8 cellular contexts compared by ENCODE assay signal in the genomic region with DNA sequence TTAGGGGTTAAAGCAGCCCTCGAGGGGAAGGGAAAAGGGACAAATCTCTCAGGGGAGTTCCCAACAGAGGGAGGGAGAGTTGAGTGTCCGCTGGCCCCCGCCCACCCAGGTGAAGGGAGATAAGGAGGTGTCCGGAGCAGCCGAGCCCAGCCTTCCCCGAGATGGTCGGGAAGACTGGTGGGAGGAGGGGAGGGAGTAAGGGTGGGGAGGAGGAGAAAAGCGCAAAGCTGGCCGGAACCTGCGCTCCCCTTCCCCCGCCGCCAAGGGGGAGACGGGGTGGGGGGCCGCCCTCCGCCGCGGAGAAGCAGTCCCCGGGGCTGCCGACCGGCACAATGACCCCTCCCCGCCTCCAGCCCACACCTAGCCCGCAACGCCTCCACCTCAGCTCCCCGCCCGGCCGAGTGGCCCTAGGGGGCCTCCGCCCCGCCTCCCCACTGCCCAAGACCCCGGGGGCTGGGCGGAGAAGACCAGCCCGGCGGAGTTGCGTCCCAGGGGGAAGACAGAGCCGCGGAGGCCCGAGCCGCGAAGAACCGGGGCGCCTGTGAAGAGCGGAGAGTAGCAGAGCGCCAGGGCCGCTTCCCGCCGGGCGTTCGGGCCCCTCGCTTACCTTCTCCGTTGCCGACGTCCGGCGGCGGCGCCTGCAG. TPM values are rescaled to one million over a fixed set of nuclear protein-coding genes. Genes with fewer than 3 reads are reported as not detected.
DNase-seq lines count a peak whose midpoint lies in the region; ATAC-seq and TF ChIP-seq lines count a peak whose summit lies in the region.

No MANE protein-coding gene starts in this region.

- CTCF ChIA-PET in naive thymus-derived CD4-positive, alpha-beta T cell (lab: Charles Lee), result interaction anchor here (0.6 to 0.7 kb wide), 2 partner anchors 169 to 175 kb away, joined by 3 to 7 read pairs; partner anchors contain the start of gene INTS4

- H3K4me3 Mint-ChIP-seq in naive thymus-derived CD4-positive, alpha-beta T cell, result peak overlapping the region; percentile 89 to 100 (median 98)

- H3K4me3 ChIP-seq in esophagus muscularis mucosa, result peak overlapping the region; percentile 87 to 100 (median 98)
- peak overlapping the region; percentile 95 for H3K4me3 ChIP-seq in naive thymus-derived CD4-positive, alpha-beta T cell (ENCODE audit: low read length)
- peak overlapping the region; percentile 94 to 99 (median 96) for H3K4me3 ChIP-seq in subcutaneous abdominal adipose tissue (ENCODE audit: low read depth in 1 of 5, low read length in 5 of 5)

- peak overlapping the region; percentile 93 to 99 (median 95) for H3K27ac Mint-ChIP-seq in naive thymus-derived CD4-positive, alpha-beta T cell

- H3K4me1 ChIP-seq in esophagus muscularis mucosa (peaks cover 57 to 68% (median 67%) of the 10 kb centered on the region in 4 donors), subcutaneous abdominal adipose tissue (ENCODE audit: control insufficient read depth in 5 of 5, insufficient read depth in 5 of 5, low read length in 5 of 5) (peaks cover 3 to 44% (median 34%) of the 10 kb centered on the region in 5 donors)
- H3K4me1 ChIP-seq in naive thymus-derived CD4-positive, alpha-beta T cell (ENCODE audit: control insufficient read depth in 2 of 2, insufficient read depth in 2 of 2, low read length in 2 of 2), result peaks cover 28 to 30% of the 10 kb centered on the region in 2 donors

- peaks cover 0 to under 1% (median 0%) of the 10 kb centered on the region in 11 donors for H3K9me3 Mint-ChIP-seq in naive thymus-derived CD4-positive, alpha-beta T cell

- H3K9me3 ChIP-seq in esophagus muscularis mucosa, result no peaks in the 10 kb centered on the region
- H3K9me3 ChIP-seq in naive thymus-derived CD4-positive, alpha-beta T cell (ENCODE audit: control insufficient read depth in 2 of 3, low read length in 3 of 3), result no peaks in the 10 kb centered on the region
- peaks cover 0 to under 1% (median 0%) of the 10 kb centered on the region in 5 donors for H3K9me3 ChIP-seq in subcutaneous abdominal adipose tissue (ENCODE audit: control insufficient read depth in 5 of 5, low read length in 5 of 5)

- DNase-seq in NCI-H2107 (lab: John Stamatoyannopoulos, UW) (peak; percentile 11), NCI-H2107 treated with DMSO at 0.1 percent for 48 hours (lab: John Stamatoyannopoulos, UW; ENCODE audit: unreplicated experiment) (no peak), NCI-H2171 treated with DMSO at 0.1 percent for 48 hours (lab: John Stamatoyannopoulos, UW) (peak; percentile 82), esophagus muscularis mucosa (ENCODE audit: extremely low spot score) (no peak)
- peak in 2 of 3 experiments; percentile 3 to 26 for DNase-seq in activated CD8-positive, alpha-beta memory T cell treated with anti-CD3 and anti-CD28 coated beads for 48 hours (ENCODE audit: low read depth in 2 of 3, low spot score in 2 of 3)
- peak in 3 of 9 donors; percentile 34 to 63 (median 45) for DNase-seq in naive thymus-derived CD4-positive, alpha-beta T cell

- intact Hi-C loops in esophagus muscularis mucosa (cut with DNase I), result loop anchor here (10.0 kb wide), 1 partner anchor 175 kb away; the partner anchor contains the start of gene INTS4
- intact Hi-C loops in naive thymus-derived CD4-positive, alpha-beta T cell (cut with micrococcal nuclease), result loop anchor here (1.0 to 10.0 kb wide), 20 partner anchors 43 to 1375 kb away; partner anchors contain the start of genes ACER3 (in 2 of the 2), ALG8 (in 2 of the 2), CAPN5 (in 2 of the 2) and CLNS1A (in 2 of the 2)

- POLR2A ChIA-PET in naive thymus-derived CD4-positive, alpha-beta T cell (lab: Charles Lee), result interaction anchor here (0.6 to 2.0 kb wide), 3 partner anchors 45 to 175 kb away, joined by 3 to 24 read pairs (median 4); partner anchors contain the start of gene INTS4

- no peak for TF ChIP-seq CTCF in esophagus muscularis mucosa (IDR thresholded peaks at IDR 0.05)

- 0% methylated on average over 18 of the region's 55 CpGs for WGBS in esophagus muscularis mucosa

- peak overlapping the region; percentile 21 to 90 (median 84) for H3K9ac ChIP-seq in subcutaneous abdominal adipose tissue (ENCODE audit: low read length in 5 of 5)

- peaks cover 0 to 8% (median under 1%) of the 10 kb centered on the region in 5 donors for H3K36me3 Mint-ChIP-seq in naive thymus-derived CD4-positive, alpha-beta T cell

- H3K27ac ChIP-seq in esophagus muscularis mucosa (replicated peaks in 1 of 4) (peak overlapping the region; percentile 94 to 99 (median 98)), subcutaneous abdominal adipose tissue (ENCODE audit: low read depth, low read length) (peak overlapping the region; percentile 93)
- peak overlapping the region; percentile 84 for H3K27ac ChIP-seq in naive thymus-derived CD4-positive, alpha-beta T cell (ENCODE audit: low read depth, low read length)

- no peak for TF ChIP-seq EP300 in esophagus muscularis mucosa (IDR thresholded peaks at IDR 0.05)

- TF ChIP-seq POLR2A in esophagus muscularis mucosa (IDR thresholded peaks at IDR 0.05; ENCODE audit: low read depth), result no peak

- H3K36me3 ChIP-seq in esophagus muscularis mucosa, result no peaks in the 10 kb centered on the region
- peaks cover 0 to 10% (median 0%) of the 10 kb centered on the region in 3 experiments for H3K36me3 ChIP-seq in naive thymus-derived CD4-positive, alpha-beta T cell (ENCODE audit: control insufficient read depth in 2 of 3, insufficient read depth in 3 of 3, low read length in 3 of 3)
- H3K36me3 ChIP-seq in subcutaneous abdominal adipose tissue (ENCODE audit: control insufficient read depth in 5 of 5, insufficient read depth in 5 of 5, low read length in 5 of 5), result no peaks in the 10 kb centered on the region

- ATAC-seq in HG02798 (IDR thresholded peaks at IDR 0.05; ENCODE audit: poor library complexity, unreplicated experiment), result peak; percentile 18
- peak; percentile 0 for ATAC-seq in naive thymus-derived CD4-positive, alpha-beta T cell

- H3K4me1 Mint-ChIP-seq in naive thymus-derived CD4-positive, alpha-beta T cell, result peaks cover 30 to 56% (median 44%) of the 10 kb centered on the region in 7 donors

- H3K27me3 Mint-ChIP-seq in naive thymus-derived CD4-positive, alpha-beta T cell, result peaks cover 0 to 2% (median 0%) of the 10 kb centered on the region in 5 donors

- H3K27me3 ChIP-seq in esophagus muscularis mucosa (no peaks in the 10 kb centered on the region), subcutaneous abdominal adipose tissue (ENCODE audit: control insufficient read depth in 5 of 5, insufficient read depth in 4 of 5, low read length in 5 of 5) (no peaks in the 10 kb centered on the region)
- H3K27me3 ChIP-seq in naive thymus-derived CD4-positive, alpha-beta T cell (ENCODE audit: control insufficient read depth in 2 of 2, insufficient read depth in 2 of 2, low read length in 2 of 2), result no peaks in the 10 kb centered on the region

RNA-seq across cellular contexts. Expression of gene RSF1, which starts 0.5 kb away (rescaled TPM):
- total RNA-seq in esophagus muscularis mucosa, result 10 to 100 TPM; 70.3 to 96.3 (median 73.1) TPM
- 100 to 1,000 TPM in 2 of 5 experiments, 10 to 100 TPM in 3; 59.0 to 113 (median 88.9) TPM for total RNA-seq in naive thymus-derived CD4-positive, alpha-beta T cell
- polyA plus RNA-seq in naive thymus-derived CD4-positive, alpha-beta T cell, result 10 to 100 TPM; 33.3 to 38.4 TPM

RNA-seq across cellular contexts. Expression of gene AAMDC, which starts 0.9 kb away (rescaled TPM):
- 10 to 100 TPM; 39.0 to 73.7 (median 68.0) TPM for total RNA-seq in esophagus muscularis mucosa
- 1 to 10 TPM; 5.2 to 9.2 (median 6.5) TPM for total RNA-seq in naive thymus-derived CD4-positive, alpha-beta T cell
- polyA plus RNA-seq in naive thymus-derived CD4-positive, alpha-beta T cell, result 10 to 100 TPM; 25.5 TPM

Comparison
In these comparisons a context has a peak if more than half of its experiments do, and no peak if none do; other contexts are left out.
1. DNase-seq: peak in NCI-H2107 (single experiment), NCI-H2171 treated with DMSO at 0.1 percent for 48 hours (single experiment) and activated CD8-positive, alpha-beta memory T cell treated with anti-CD3 and anti-CD28 coated beads for 48 hours (2 of 3); none in NCI-H2107 treated with DMSO at 0.1 percent for 48 hours (single experiment) and esophagus muscularis mucosa (single experiment).
2. Peak in every context shown above with its lines, with median percentiles within 50 percentile points of each other: H3K27ac ChIP-seq and H3K4me3 ChIP-seq.